In genomic region chr22:46006379-46007002, GRCh38 we compare ENCODE assay signal across 8 cellular contexts. TPM values are rescaled to one million over a fixed set of nuclear protein-coding genes. Genes with fewer than 3 reads are reported as not detected.
DNase-seq lines count a peak whose midpoint lies in the region; ATAC-seq and TF ChIP-seq lines count a peak whose summit lies in the region.

No MANE protein-coding gene starts in this region.

- H3K4me1 ChIP-seq in left lung = peaks cover 23 to 62% of the 10 kb centered on the region in 2 donors

- peak; percentile 95 for TF ChIP-seq CTCF in coronary artery (IDR thresholded peaks at IDR 0.05)
- TF ChIP-seq CTCF in left lung (IDR thresholded peaks at IDR 0.05) = peak; percentile 93 to 98

- no peaks in the 10 kb centered on the region for H3K36me3 ChIP-seq in left lung

- ATAC-seq in GM18511 (IDR thresholded peaks at IDR 0.05; ENCODE audit: unreplicated experiment) = peak; percentile 56
- peak; percentile 88 for ATAC-seq in left lung
- ATAC-seq in GM18909 (IDR thresholded peaks at IDR 0.05; ENCODE audit: poor library complexity, unreplicated experiment) = no peak

- peaks cover 0 to 10% of the 10 kb centered on the region in 2 donors for H3K9me3 ChIP-seq in left lung

- DNase-seq in A172 (ENCODE audit: low spot score) = peak; percentile 82
- peak; percentile 49 for DNase-seq in NCI-H510A (lab: John Stamatoyannopoulos, UW)
- peak; percentile 78 to 79 for DNase-seq in activated CD4-positive, alpha-beta T cell treated with anti-CD3 and anti-CD28 coated beads, Interleukin-2, amount 50 U/mL, for 24 hours (ENCODE audit: low read depth in 1 of 2, low spot score in 1 of 2)
- peak; percentile 95 for DNase-seq in coronary artery (ENCODE audit: low spot score)
- peak; percentile 92 to 98 for DNase-seq in left lung
- peak; percentile 93 to 94 for DNase-seq in stimulated activated CD4-positive, alpha-beta T cell treated with anti-CD3 and anti-CD28 coated beads, Interleukin-2, amount 100 ng/mL, for 24 hours

- no peaks in the 10 kb centered on the region for H3K27me3 ChIP-seq in left lung

- H3K4me3 ChIP-seq in coronary artery = peak overlapping the region; percentile 58
- peak overlapping the region in 1 of 2 donors; percentile 29 for H3K4me3 ChIP-seq in left lung

- H3K27ac ChIP-seq in coronary artery (peak overlapping the region; percentile 90), left lung (peak overlapping the region; percentile 86 to 91)

- intact Hi-C loops in left lung (cut with DNase I) = loop anchor here (5.0 to 10.0 kb wide), 2 partner anchors 68 to 111 kb away; no protein-coding TSS in a partner anchor

RNA-seq across cellular contexts. Expression of gene WNT7B, which starts 29.5 kb away (rescaled TPM):
- 4.5 and 6.3 TPM in 2 replicates for total RNA-seq in A172 (2014; rRNA removed; shearing (Covaris generic))
- total RNA-seq in left lung = 10 to 100 TPM in 1 of 2 donors, 1 to 10 TPM in 1; 7.2 to 11.4 TPM
